In the genomic region with DNA sequence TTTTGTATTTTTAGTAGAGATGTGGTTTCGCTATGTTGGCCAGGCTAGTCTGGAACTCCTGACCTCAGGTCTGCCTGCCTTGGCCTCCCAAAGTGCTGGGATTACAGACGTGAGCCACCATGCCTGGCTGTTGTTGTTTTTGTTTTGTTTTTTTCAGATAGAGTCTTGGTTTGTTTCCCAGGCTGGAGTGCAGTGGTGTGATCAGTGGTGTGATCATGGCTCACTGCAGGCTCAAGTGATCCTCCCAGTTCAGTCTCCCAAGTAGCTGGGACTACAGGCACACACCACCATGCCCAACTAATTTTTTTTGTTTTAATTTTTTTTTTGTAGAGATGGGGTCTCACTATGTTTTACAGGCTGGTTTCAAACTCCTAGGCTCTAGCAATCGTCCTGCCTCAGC, we compare ENCODE assay signal across 1 cellular context.
TF ChIP-seq lines count a peak whose summit lies in the region.

No MANE protein-coding gene starts in this region.

TF ChIP-seq in GM12878, 131 proteins besides CTCF, POLR2A, EP300 and RAD21:
- 0 out of 2 replicates have a peak, but pooled peaks have one; percentile 9 for TF ChIP-seq ATF7 (IDR thresholded peaks at IDR 0.05; ENCODE audit: low read depth)
